ENCODE assay signal across 31 cellular contexts in genomic region chr22:42699953-42700352, GRCh38. TPM values are rescaled to one million over a fixed set of nuclear protein-coding genes. Genes with fewer than 3 reads are reported as not detected.
DNase-seq lines count a peak whose midpoint lies in the region; ATAC-seq and TF ChIP-seq lines count a peak whose summit lies in the region.
"Had no signal": no experiment of that assay in that cellular context is flagged by ENCODE, and none has a peak within 500 bp of the region (broad histone marks: within the 10 kb centered on the region; RNA-seq: fewer than 3 reads in every experiment).

No MANE protein-coding gene starts in this region.

- H3K4me3 ChIP-seq in heart right ventricle (no peak overlapping the region), gastroesophageal sphincter (no peak overlapping the region), sigmoid colon (no peak overlapping the region), uterus (no peak overlapping the region)
- H3K4me3 ChIP-seq: body of pancreas, SJCRH30, thyroid gland had no signal

- 81 to 82% methylated on average over 12 of the region's 12 CpGs for WGBS in heart right ventricle, 2 donors
- whole genome bisulfite sequencing in gastroesophageal sphincter (ENCODE audit: low coverage in 1 of 2), 2 donors, result 28 to 89% methylated on average over 2 to 7 of the region's 12 CpGs
- 88 to 90% methylated on average over 12 of the region's 12 CpGs for WGBS in sigmoid colon, 2 donors

- H3K9me3 ChIP-seq in heart right ventricle (no peaks in the 10 kb centered on the region), gastroesophageal sphincter (no peaks in the 10 kb centered on the region), sigmoid colon (no peaks in the 10 kb centered on the region), uterus (no peaks in the 10 kb centered on the region)
- H3K9me3 ChIP-seq: body of pancreas, SJCRH30, thyroid gland had no signal

- no peak for ATAC-seq in heart right ventricle
- no peak for ATAC-seq in Right ventricle myocardium superior (ENCODE audit: poor library complexity)
- ATAC-seq in gastroesophageal sphincter, result no peak
- no peak for ATAC-seq in GM21786 (IDR thresholded peaks at IDR 0.05; ENCODE audit: unreplicated experiment)
- ATAC-seq: body of pancreas; CD8-positive, alpha-beta T cell; stimulated activated effector memory CD8-positive, alpha-beta T cell treated with anti-CD3 and anti-CD28 coated beads, Interleukin-12 subunit alpha, Interleukin-12 subunit beta, amount 100 ng/mL, for 72 hours; T-cell had no signal

- TF ChIP-seq CTCF in heart right ventricle (IDR thresholded peaks at IDR 0.05) (no peak), gastroesophageal sphincter (IDR thresholded peaks at IDR 0.05) (no peak), sigmoid colon (IDR thresholded peaks at IDR 0.05) (no peak), uterus (IDR thresholded peaks at IDR 0.05) (no peak)

- TF ChIP-seq POLR2A in gastroesophageal sphincter (IDR thresholded peaks at IDR 0.05) (no peak), sigmoid colon (IDR thresholded peaks at IDR 0.05) (no peak), uterus (IDR thresholded peaks at IDR 0.05) (no peak)

- DNase-seq in heart right ventricle (no peak), Right ventricle myocardium superior (no peak), sigmoid colon (no peak), uterus (peak in 1 of 2 donors; percentile 15), COLO829 (ENCODE audit: low spot score) (no peak), GM19238 (ENCODE audit: insufficient read length, low spot score) (no peak)
- DNase-seq: activated CD4-positive, alpha-beta memory T cell treated with anti-CD3 and anti-CD28 coated beads for 36 hours; activated effector memory CD4-positive, alpha-beta T cell treated with anti-CD3 and anti-CD28 coated beads, Interleukin-2, amount 50 U/mL, for 16 hours; activated T-cell treated with anti-CD3 and anti-CD28 coated beads for 4 hours; AML-193; body of pancreas; CD8-positive, alpha-beta T cell; DMS79; effector CD4-positive, alpha-beta T cell; foreskin melanocyte; GF-D8; islet precursor cell; Karpas-422; NCI-H1436 treated with DMSO at 0.1 percent for 48 hours; NCI-H510A treated with DMSO at 0.1 percent for 48 hours; NK-92 treated with Interleukin-12 subunit alpha and Interleukin-12 subunit beta, amount 100 ng/mL, for 24 hours; SJCRH30; stimulated activated CD4-positive, alpha-beta T cell treated with anti-CD3 and anti-CD28 coated beads, Interleukin-2, amount 100 ng/mL, for 48 hours; T-cell; thyroid gland had no signal

- H3K27me3 ChIP-seq in heart right ventricle (no peaks in the 10 kb centered on the region), gastroesophageal sphincter (no peaks in the 10 kb centered on the region), sigmoid colon (no peaks in the 10 kb centered on the region), uterus (no peaks in the 10 kb centered on the region)
- H3K27me3 ChIP-seq: body of pancreas, SJCRH30, thyroid gland had no signal

- no peak for TF ChIP-seq EP300 in gastroesophageal sphincter (IDR thresholded peaks at IDR 0.05)
- TF ChIP-seq EP300 in sigmoid colon (IDR thresholded peaks at IDR 0.05), result no peak

- H3K36me3 ChIP-seq in heart right ventricle (peaks cover 0 to 10% (median 0%) of the 10 kb centered on the region in 9 donors), gastroesophageal sphincter (peaks cover 0 to 3% of the 10 kb centered on the region in 2 donors), sigmoid colon (peaks cover 0 to 5% (median 0%) of the 10 kb centered on the region in 4 donors), uterus (no peaks in the 10 kb centered on the region)
- H3K36me3 ChIP-seq: SJCRH30, thyroid gland had no signal

- H3K27ac ChIP-seq in heart right ventricle (peak overlapping the region; percentile 85 to 97 (median 94)), gastroesophageal sphincter (peak overlapping the region; percentile 77 to 91 (median 90)), sigmoid colon (peak overlapping the region; percentile 85 to 97 (median 92)), uterus (peak overlapping the region; percentile 90 to 91)
- H3K27ac ChIP-seq: HL-60, SJCRH30 had no signal

- peaks cover 40 to 98% (median 84%) of the 10 kb centered on the region in 9 donors for H3K4me1 ChIP-seq in heart right ventricle
- peaks cover 0 to 100% (median 71%) of the 10 kb centered on the region in 3 donors for H3K4me1 ChIP-seq in gastroesophageal sphincter
- peaks cover 0 to 67% (median 60%) of the 10 kb centered on the region in 4 donors for H3K4me1 ChIP-seq in sigmoid colon
- H3K4me1 ChIP-seq in uterus, result peaks cover 4 to 21% of the 10 kb centered on the region in 2 donors

- intact Hi-C loops in heart right ventricle (cut with DNase I), result loop anchor here in 1 of 10 donors (2.0 kb wide), 1 partner anchor 19 kb away; no protein-coding TSS in a partner anchor
- intact Hi-C loops in Right ventricle myocardium superior (cut with DNase I), result no loop called here
- intact Hi-C loops in sigmoid colon (cut with DNase I), result no loop called here
- intact Hi-C loops in uterus (cut with DNase I; ENCODE audit: low total_unique reads), result no loop called here

RNA-seq across cellular contexts. Expression of gene A4GALT, which starts 20.7 kb away (rescaled TPM):
- total RNA-seq in heart right ventricle (100 to 1,000 TPM in 2 of 10 donors, 10 to 100 TPM in 8; 61.4 to 123 (median 80.6) TPM), Right ventricle myocardium superior (76.1 TPM), gastroesophageal sphincter (10 to 100 TPM; 36.9 to 70.9 (median 55.3) TPM), sigmoid colon (10 to 100 TPM; 23.5 to 51.0 (median 27.7) TPM), uterus (10 to 100 TPM in 3 of 4 donors, 1 to 10 TPM in 1; 4.4 to 100.0 (median 19.6) TPM)
- polyA plus RNA-seq in heart right ventricle (100 to 1,000 TPM in 1 of 2 donors, 10 to 100 TPM in 1; 95.0 to 167 TPM), sigmoid colon (10 to 100 TPM in 2 of 3 donors, 1 to 10 TPM in 1; 1.6 to 17.3 (median 12.6) TPM)
- total RNA-seq: activated CD4-positive, alpha-beta memory T cell treated with anti-CD3 and anti-CD28 coated beads for 36 hours; CD8-positive, alpha-beta T cell had no signal

RNA-seq across cellular contexts. Expression of gene CYB5R3, which starts 50.8 kb away (rescaled TPM):
- total RNA-seq in heart right ventricle (100 to 1,000 TPM; 261 to 633 (median 312) TPM), Right ventricle myocardium superior (216 TPM), gastroesophageal sphincter (100 to 1,000 TPM; 127 to 268 (median 155) TPM), sigmoid colon (100 to 1,000 TPM in 2 of 4 donors, 10 to 100 TPM in 2; 71.5 to 156 (median 88.6) TPM), uterus (100 to 1,000 TPM in 1 of 4 donors, 10 to 100 TPM in 3; 34.0 to 225 (median 51.7) TPM)
- polyA plus RNA-seq in heart right ventricle (100 to 1,000 TPM in 1 of 2 donors, 10 to 100 TPM in 1; 91.9 to 303 TPM), sigmoid colon (100 to 1,000 TPM in 1 of 3 donors, 10 to 100 TPM in 2; 44.9 to 158 (median 78.7) TPM)

RNA-seq across cellular contexts. Expression of gene ATP5MGL, which starts 59.6 kb away (rescaled TPM):
- total RNA-seq in heart right ventricle (1 to 10 TPM in 1 of 10 donors, under 1 TPM in 9; 0.32 to 1.2 (median 0.50) TPM), Right ventricle myocardium superior (0.38 TPM), gastroesophageal sphincter (1 to 10 TPM in 1 of 4 donors, not detected in 3; 1.8 TPM), sigmoid colon (under 1 TPM in 1 of 4 donors, not detected in 3; 0.66 TPM), uterus (under 1 TPM in 1 of 4 donors, not detected in 3; 0.79 TPM)
- polyA plus RNA-seq in heart right ventricle (not detected), sigmoid colon (under 1 TPM in 1 of 3 donors, not detected in 2; 0.25 TPM)
- total RNA-seq: A172, body of pancreas, epithelial cell of proximal tubule, thyroid gland had no signal
